Comparison of ENCODE assay signal across 9 cellular contexts in genomic region chr7:24786941-24787340, GRCh38. TPM values are rescaled to one million over a fixed set of nuclear protein-coding genes. Genes with fewer than 3 reads are reported as not detected.
DNase-seq lines count a peak whose midpoint lies in the region; ATAC-seq and TF ChIP-seq lines count a peak whose summit lies in the region.
"Had no signal": no experiment of that assay in that cellular context is flagged by ENCODE, and none has a peak within 500 bp of the region (broad histone marks: within the 10 kb centered on the region; RNA-seq: fewer than 3 reads in every experiment).

No MANE protein-coding gene starts in this region.

- no peak for TF ChIP-seq EP300 in sigmoid colon (IDR thresholded peaks at IDR 0.05)

- H2BK15ac ChIP-seq in mesenchymal stem cell (ENCODE audit: low read depth, poor library complexity, severe bottlenecking): no peak overlapping the region

- no peak overlapping the region for H3K4ac ChIP-seq in mesenchymal stem cell (ENCODE audit: low read depth in 1 of 2, low read length in 2 of 2)

- TF ChIP-seq POLR2A in sigmoid colon (IDR thresholded peaks at IDR 0.05): no peak

- no peak overlapping the region for H3K14ac ChIP-seq in mesenchymal stem cell (ENCODE audit: low read length in 2 of 2)

- intact Hi-C loops in sigmoid colon (cut with DNase I): no loop called here

- no peaks in the 10 kb centered on the region for H4K20me1 ChIP-seq in DND-41 (ENCODE audit: insufficient read depth, low read length)

- H3K9ac ChIP-seq in DND-41 (ENCODE audit: low read depth, low read length) (no peak overlapping the region), mesenchymal stem cell (ENCODE audit: low read length) (peak overlapping the region; percentile 87)

- H2BK5ac ChIP-seq in mesenchymal stem cell (ENCODE audit: low read depth, low read length, poor library complexity, severe bottlenecking): no peak overlapping the region

- H3K4me3 ChIP-seq in DND-41 (ENCODE audit: low read depth in 1 of 2, low read length in 2 of 2) (no peak overlapping the region), HL-60 (replicated peaks; ENCODE audit: insufficient read depth, low read length) (no peak overlapping the region), mesenchymal stem cell (ENCODE audit: insufficient read depth in 1 of 2, low read depth in 1 of 2, low read length in 2 of 2) (no peak overlapping the region), sigmoid colon (no peak overlapping the region)
- H3K4me3 ChIP-seq: breast epithelium had no signal

- ATAC-seq in DND-41 (ENCODE audit: insufficient read depth, low read depth) (peak; percentile 44; the same call in 2 of the 3 replicates), GM19035 (IDR thresholded peaks at IDR 0.05; ENCODE audit: unreplicated experiment) (no peak), GM21367 (IDR thresholded peaks at IDR 0.05; ENCODE audit: unreplicated experiment) (no peak)
- ATAC-seq in activated T-cell treated with anti-CD3 and anti-CD28 coated beads, Interleukin-2, amount 50 U/mL, for 72 hours (replicated peaks in 1 of 2): peak; percentile 91 to 96

- H4K8ac ChIP-seq in mesenchymal stem cell (ENCODE audit: low read length): no peak overlapping the region

- H2BK12ac ChIP-seq in mesenchymal stem cell (ENCODE audit: low read length in 2 of 2): no peak overlapping the region

- no peak overlapping the region for H2AK5ac ChIP-seq in mesenchymal stem cell (ENCODE audit: low read length, severe bottlenecking)

- H2BK120ac ChIP-seq in mesenchymal stem cell (ENCODE audit: low read depth, low read length): no peak overlapping the region

- H3K27me3 ChIP-seq in DND-41 (ENCODE audit: insufficient read depth, low read length, poor library complexity) (no peaks in the 10 kb centered on the region), HL-60 (ENCODE audit: insufficient read depth, poor library complexity, severe bottlenecking) (no peaks in the 10 kb centered on the region), mesenchymal stem cell (ENCODE audit: control insufficient read depth in 1 of 2, insufficient read depth in 1 of 2, low read length in 2 of 2) (no peaks in the 10 kb centered on the region), sigmoid colon (no peaks in the 10 kb centered on the region)
- H3K27me3 ChIP-seq: breast epithelium had no signal

- H3K4me3 Mint-ChIP-seq in activated T-cell treated with anti-CD3 and anti-CD28 coated beads, Interleukin-2, amount 50 U/mL, for 72 hours: no peak overlapping the region

- H3K36me3 Mint-ChIP-seq in activated T-cell treated with anti-CD3 and anti-CD28 coated beads, Interleukin-2, amount 50 U/mL, for 72 hours (ENCODE audit: insufficient read depth in 2 of 2): peaks cover 5 to 6% of the 10 kb centered on the region in 2 donors

- H3K4me1 ChIP-seq in DND-41 (ENCODE audit: insufficient read depth, low read length) (no peaks in the 10 kb centered on the region), mesenchymal stem cell (ENCODE audit: control insufficient read depth, insufficient read depth, low read depth, low read length) (peaks cover 5% of the 10 kb centered on the region), sigmoid colon (no peaks in the 10 kb centered on the region)
- H3K4me1 ChIP-seq: breast epithelium had no signal

- no peaks in the 10 kb centered on the region for H3K79me1 ChIP-seq in mesenchymal stem cell (replicated peaks; ENCODE audit: low read length, poor library complexity, severe bottlenecking)

- no peak overlapping the region for H3K18ac ChIP-seq in mesenchymal stem cell (ENCODE audit: low read depth in 1 of 2, low read length in 2 of 2)

- TF ChIP-seq CTCF in DND-41 (IDR thresholded peaks at IDR 0.05; ENCODE audit: borderline replicate concordance, extremely low read depth, low read length, poor library complexity, severe bottlenecking): no peak
- no peak for TF ChIP-seq CTCF in HL-60 (IDR thresholded peaks at IDR 0.05; ENCODE audit: insufficient read depth, low read length)
- TF ChIP-seq CTCF in sigmoid colon (IDR thresholded peaks at IDR 0.05): no peak

- H3K4me2 ChIP-seq in DND-41 (ENCODE audit: insufficient read depth, low read length) (no peak overlapping the region), mesenchymal stem cell (ENCODE audit: low read length, poor library complexity, severe bottlenecking) (no peak overlapping the region)

- 56% methylated on average over 5 of the region's 5 CpGs for WGBS in mesenchymal stem cell
- 71 to 83% methylated on average over 5 of the region's 5 CpGs for WGBS in sigmoid colon, 2 donors

- H3K27ac Mint-ChIP-seq in activated T-cell treated with anti-CD3 and anti-CD28 coated beads, Interleukin-2, amount 50 U/mL, for 72 hours: no peak overlapping the region

- no peaks in the 10 kb centered on the region for H3K36me3 ChIP-seq in DND-41 (ENCODE audit: insufficient read depth, low read length)
- peaks cover 3 to 27% of the 10 kb centered on the region in 2 experiments for H3K36me3 ChIP-seq in mesenchymal stem cell (ENCODE audit: control insufficient read depth in 1 of 2, insufficient read depth in 2 of 2, low read depth in 1 of 2, low read length in 2 of 2)
- H3K36me3 ChIP-seq in sigmoid colon: no peaks in the 10 kb centered on the region
- H3K36me3 ChIP-seq: breast epithelium had no signal

- no peak overlapping the region for H4K91ac ChIP-seq in mesenchymal stem cell (ENCODE audit: low read length)

- H3K27ac ChIP-seq in DND-41 (ENCODE audit: low read length) (no peak overlapping the region), HL-60 (replicated peaks) (peak overlapping the region; percentile 63), mesenchymal stem cell (ENCODE audit: low read length, poor library complexity, severe bottlenecking) (peak overlapping the region; percentile 50), sigmoid colon (no peak overlapping the region)
- H3K27ac ChIP-seq: breast epithelium had no signal

- H3K4me1 Mint-ChIP-seq in activated T-cell treated with anti-CD3 and anti-CD28 coated beads, Interleukin-2, amount 50 U/mL, for 72 hours (ENCODE audit: low read depth): peaks cover 10% of the 10 kb centered on the region

- H3K79me2 ChIP-seq in DND-41 (ENCODE audit: insufficient read depth, low read length): no peaks in the 10 kb centered on the region

- H3K9me3 ChIP-seq in DND-41 (ENCODE audit: insufficient read depth, low read length, severe bottlenecking) (peaks cover 3% of the 10 kb centered on the region), mesenchymal stem cell (ENCODE audit: control insufficient read depth, low read length) (no peaks in the 10 kb centered on the region), sigmoid colon (no peaks in the 10 kb centered on the region)
- H3K9me3 ChIP-seq: breast epithelium had no signal

- no peak overlapping the region for H3K23ac ChIP-seq in mesenchymal stem cell (ENCODE audit: low read length in 2 of 2)

- H2AFZ ChIP-seq in DND-41 (ENCODE audit: low read depth, low read length) (no peak overlapping the region), mesenchymal stem cell (ENCODE audit: low read depth, low read length) (peak overlapping the region; percentile 10)

- peaks cover 1 to 4% of the 10 kb centered on the region in 2 donors for H3K9me3 Mint-ChIP-seq in activated T-cell treated with anti-CD3 and anti-CD28 coated beads, Interleukin-2, amount 50 U/mL, for 72 hours

- no peak for DNase-seq in DND-41
- peak; percentile 89 to 90 for DNase-seq in HL-60 (ENCODE audit: low read depth in 1 of 2, low spot score in 1 of 2)
- DNase-seq in activated T-cell treated with anti-CD3 and anti-CD28 coated beads, Interleukin-2, amount 50 U/mL, for 72 hours: peak; percentile 47 to 50
- DNase-seq in mesenchymal stem cell: peak; percentile 88
- DNase-seq in ureter (ENCODE audit: low spot score): no peak
- DNase-seq in sigmoid colon: no peak

- no peaks in the 10 kb centered on the region for H3K27me3 Mint-ChIP-seq in activated T-cell treated with anti-CD3 and anti-CD28 coated beads, Interleukin-2, amount 50 U/mL, for 72 hours (ENCODE audit: low read depth)

RNA-seq across cellular contexts. Expression of gene GSDME, which starts 29.7 kb away (rescaled TPM):
- 10 to 100 TPM; 19.3 to 20.6 TPM for total RNA-seq in activated T-cell treated with anti-CD3 and anti-CD28 coated beads, Interleukin-2, amount 50 U/mL, for 72 hours
- polyA plus RNA-seq in mesenchymal stem cell (2013, experiment 1 of 2): 21.3 TPM
- 21.1 TPM for polyA plus RNA-seq in mesenchymal stem cell (2013, experiment 2 of 2)
- total RNA-seq in ureter (22.4 TPM), sigmoid colon (10 to 100 TPM in 3 of 4 donors, 1 to 10 TPM in 1; 7.1 to 11.9 (median 11.0) TPM)
- polyA plus RNA-seq in sigmoid colon: 1 to 10 TPM; 1.6 to 4.2 (median 2.6) TPM

Comparison
In these comparisons a context has a peak if more than half of its experiments do, and no peak if none do; other contexts are left out.
1. ATAC-seq: peak in DND-41 (single experiment) and activated T-cell treated with anti-CD3 and anti-CD28 coated beads, Interleukin-2, amount 50 U/mL, for 72 hours (2 of 2); none in GM19035 (single experiment) and GM21367 (single experiment).
2. DNase-seq: peak in HL-60 (2 of 2), activated T-cell treated with anti-CD3 and anti-CD28 coated beads, Interleukin-2, amount 50 U/mL, for 72 hours (2 of 2) and mesenchymal stem cell (single experiment); none in DND-41 (single experiment), ureter (single experiment) and sigmoid colon (single experiment).
3. H3K27ac ChIP-seq: peak in HL-60 (single experiment) and mesenchymal stem cell (single experiment); none in DND-41 (single experiment) and sigmoid colon (0 of 4).